Comparison of ENCODE assay signal across 9 cellular contexts in genomic region chr20:59938221-59938620, GRCh38. TPM values are rescaled to one million over a fixed set of nuclear protein-coding genes. Genes with fewer than 3 reads are reported as not detected.
DNase-seq lines count a peak whose midpoint lies in the region; ATAC-seq, FAIRE-seq and TF ChIP-seq lines count a peak whose summit lies in the region.
"Had no signal": no experiment of that assay in that cellular context is flagged by ENCODE, and none has a peak within 500 bp of the region (broad histone marks: within the 10 kb centered on the region; RNA-seq: fewer than 3 reads in every experiment).

No MANE protein-coding gene starts in this region.

- H2AFZ ChIP-seq in astrocyte (ENCODE audit: low read depth, low read length), result no peak overlapping the region

- peaks cover 19% of the 10 kb centered on the region for H3K79me2 ChIP-seq in astrocyte (ENCODE audit: insufficient read depth, low read length)

- no peaks in the 10 kb centered on the region for H3K36me3 Mint-ChIP-seq in astrocyte (ENCODE audit: low read depth, unreplicated experiment)
- H3K36me3 Mint-ChIP-seq in type B pancreatic cell, result peaks cover 6% of the 10 kb centered on the region

- H3K9ac ChIP-seq in astrocyte (ENCODE audit: low read length), result no peak overlapping the region

- H3K4me2 ChIP-seq in astrocyte (ENCODE audit: low read length), result peak overlapping the region; percentile 95

- peak overlapping the region; percentile 60 for H3K27ac Mint-ChIP-seq in astrocyte (ENCODE audit: unreplicated experiment)
- peak overlapping the region; percentile 80 for H3K27ac Mint-ChIP-seq in type B pancreatic cell

- H3K9me3 ChIP-seq in cardiac muscle cell (ENCODE audit: low read depth), result no peaks in the 10 kb centered on the region
- H3K9me3 ChIP-seq in astrocyte (ENCODE audit: insufficient read depth, low read depth, low read length), result no peaks in the 10 kb centered on the region

- peaks cover 14% of the 10 kb centered on the region for H4K20me1 ChIP-seq in astrocyte (ENCODE audit: insufficient read depth, low read length)

- H3K4me3 Mint-ChIP-seq in astrocyte (ENCODE audit: unreplicated experiment) (peak overlapping the region; percentile 81), type B pancreatic cell (peak overlapping the region; percentile 88)

- H3K9me3 Mint-ChIP-seq in astrocyte (ENCODE audit: unreplicated experiment) (no peaks in the 10 kb centered on the region), type B pancreatic cell (no peaks in the 10 kb centered on the region)

- H3K4me1 Mint-ChIP-seq in astrocyte (ENCODE audit: low read depth, unreplicated experiment), result peaks cover 24% of the 10 kb centered on the region
- H3K4me1 Mint-ChIP-seq in type B pancreatic cell (ENCODE audit: unreplicated experiment), result peaks cover 29% of the 10 kb centered on the region

- H3K4me3 ChIP-seq in cardiac muscle cell (peak overlapping the region; percentile 9), astrocyte (ENCODE audit: insufficient read depth, low read depth, low read length) (no peak overlapping the region)

- ATAC-seq in Right ventricle myocardium inferior (no peak), HG03108 (IDR thresholded peaks at IDR 0.05; ENCODE audit: unreplicated experiment) (no peak), HG03460 (IDR thresholded peaks at IDR 0.05; ENCODE audit: unreplicated experiment) (no peak), GM18517 (IDR thresholded peaks at IDR 0.05; ENCODE audit: unreplicated experiment) (no peak)

- peaks cover 5% of the 10 kb centered on the region for H3K36me3 ChIP-seq in cardiac muscle cell
- H3K36me3 ChIP-seq in astrocyte (ENCODE audit: insufficient read depth, low read length), result peaks cover 6% of the 10 kb centered on the region

- peak; percentile 92 for FAIRE-seq in astrocyte (lab: Jason Lieb, UNC)

- H3K4me1 ChIP-seq in cardiac muscle cell (ENCODE audit: low read depth), result peaks cover 35% of the 10 kb centered on the region
- peaks cover 18% of the 10 kb centered on the region for H3K4me1 ChIP-seq in astrocyte (ENCODE audit: insufficient read depth, low read length)

- TF ChIP-seq CTCF in cardiac muscle cell (IDR thresholded peaks at IDR 0.05; ENCODE audit: low read depth, low read length) (no peak), astrocyte (IDR thresholded peaks at IDR 0.05; ENCODE audit: insufficient read depth, low read depth, low read length) (no peak), type B pancreatic cell (conservative IDR thresholded peaks at IDR 0.05) (no peak)

- intact Hi-C loops in Right ventricle myocardium inferior (cut with DNase I), result loop anchor here (10.0 kb wide), 1 partner anchor 153 kb away; no protein-coding TSS in a partner anchor

- H3K27me3 Mint-ChIP-seq in astrocyte (ENCODE audit: low read depth, unreplicated experiment) (no peaks in the 10 kb centered on the region), type B pancreatic cell (peaks cover 3% of the 10 kb centered on the region)

- H3K27ac ChIP-seq in cardiac muscle cell (no peak overlapping the region), astrocyte (ENCODE audit: low read depth, low read length) (no peak overlapping the region)

- H3K27me3 ChIP-seq in cardiac muscle cell (peaks cover 7% of the 10 kb centered on the region), astrocyte (ENCODE audit: insufficient read depth, low read length) (no peaks in the 10 kb centered on the region)

- no peak for DNase-seq in cardiac muscle cell (ENCODE audit: low read depth in 1 of 2, low spot score in 1 of 2)
- DNase-seq in Right ventricle myocardium inferior (ENCODE audit: missing footprints), result no peak
- DNase-seq in astrocyte (ENCODE audit: low read depth), result peak; percentile 35
- DNase-seq in iris pigment epithelial cell (ENCODE audit: low read depth), result peak; percentile 38
- no peak for DNase-seq in type B pancreatic cell (ENCODE audit: extremely low spot score, unreplicated experiment)
- DNase-seq: NCI-H345 had no signal

RNA-seq across cellular contexts. Expression of gene PPP1R3D, which starts 1.9 kb away (rescaled TPM):
- 10.4 and 10.6 TPM in 2 replicates for total RNA-seq in cardiac muscle cell
- 4.3 and 6.7 TPM in 2 replicates for polyA plus RNA-seq in cardiac muscle cell
- total RNA-seq in Right ventricle myocardium inferior, result 13.2 TPM
- 5.2 and 5.8 TPM in 2 replicates for total RNA-seq in astrocyte
- total RNA-seq in type B pancreatic cell (ENCODE audit: low replicate concordance), result 6.4 and 7.6 TPM in 2 replicates

RNA-seq across cellular contexts. Expression of gene FAM217B, which starts 2.0 kb away (rescaled TPM):
- total RNA-seq in cardiac muscle cell (11.3 and 12.3 TPM in 2 replicates), Right ventricle myocardium inferior (40.5 TPM), astrocyte (20.6 and 23.0 TPM in 2 replicates), type B pancreatic cell (ENCODE audit: low replicate concordance) (13.8 and 27.6 TPM in 2 replicates)
- polyA plus RNA-seq in cardiac muscle cell, result 22.0 and 25.2 TPM in 2 replicates

RNA-seq across cellular contexts. Expression of gene SYCP2, which starts 4.8 kb away (rescaled TPM):
- total RNA-seq in cardiac muscle cell (0.14 TPM in 1 of 2 replicates, not detected in the other), Right ventricle myocardium inferior (1.4 TPM), astrocyte (0.27 and 0.72 TPM in 2 replicates), type B pancreatic cell (ENCODE audit: low replicate concordance) (0.88 and 1.6 TPM in 2 replicates)
- polyA plus RNA-seq in cardiac muscle cell, result 0.07 and 0.60 TPM in 2 replicates

RNA-seq across cellular contexts. Expression of gene CDH26, which starts 20.0 kb away (rescaled TPM):
- total RNA-seq in cardiac muscle cell, result 0.18 and 1.6 TPM in 2 replicates
- polyA plus RNA-seq in cardiac muscle cell, result 0.38 and 0.96 TPM in 2 replicates
- 2.3 TPM for total RNA-seq in Right ventricle myocardium inferior
- 0.17 and 0.34 TPM in 2 replicates for total RNA-seq in astrocyte
- total RNA-seq in type B pancreatic cell (ENCODE audit: low replicate concordance), result 3.6 and 6.9 TPM in 2 replicates

Comparison
In these comparisons a context has a peak if more than half of its experiments do, and no peak if none do; other contexts are left out.
1. DNase-seq: peak in astrocyte (single experiment) and iris pigment epithelial cell (single experiment); none in cardiac muscle cell (0 of 2), Right ventricle myocardium inferior (single experiment) and type B pancreatic cell (single experiment).